Comparison of ENCODE assay signal across 9 cellular contexts in the genomic region with DNA sequence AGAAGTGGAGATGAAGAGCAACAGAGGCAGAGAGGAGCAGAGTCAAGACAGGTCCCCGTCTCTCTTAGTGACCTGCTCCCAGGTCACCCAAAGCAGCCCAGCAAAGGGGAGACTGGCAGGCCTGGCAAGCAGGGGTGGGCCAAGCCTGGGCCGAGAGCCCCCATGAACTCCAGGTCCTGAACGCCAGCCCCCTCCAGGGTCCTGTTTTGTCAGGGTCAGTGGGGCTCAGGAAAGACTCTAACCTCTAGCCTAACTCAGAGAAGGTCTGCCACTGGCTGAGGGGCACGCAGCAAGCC. TPM values are rescaled to one million over a fixed set of nuclear protein-coding genes. Genes with fewer than 3 reads are reported as not detected.
DNase-seq lines count a peak whose midpoint lies in the region; ATAC-seq and TF ChIP-seq lines count a peak whose summit lies in the region.
"Had no signal": no experiment of that assay in that cellular context is flagged by ENCODE, and none has a peak within 500 bp of the region (broad histone marks: within the 10 kb centered on the region; RNA-seq: fewer than 3 reads in every experiment).

No MANE protein-coding gene starts in this region.

- DNase-seq in activated CD4-positive, alpha-beta T cell treated with anti-CD3 and anti-CD28 coated beads, Interleukin-2, amount 10 ng/mL, durations not matched to agents 24 days and 14 days = no peak
- no peak for DNase-seq in activated CD4-positive, alpha-beta T cell treated with anti-CD3 and anti-CD28 coated beads for 4 hours
- DNase-seq in kidney epithelial cell (ENCODE audit: low read depth) (no peak), substantia nigra (lab: John Stamatoyannopoulos, UW) (no peak), NCI-H69 (lab: John Stamatoyannopoulos, UW) (no peak), GM19238 (ENCODE audit: insufficient read length, low spot score) (no peak)
- DNase-seq: NCI-H1930 had no signal

- intact Hi-C loops in activated CD4-positive, alpha-beta T cell treated with anti-CD3 and anti-CD28 coated beads, Interleukin-2, amount 10 ng/mL, durations not matched to agents 24 days and 14 days (cut with micrococcal nuclease) = no loop called here

- H3K27ac Mint-ChIP-seq in activated CD4-positive, alpha-beta T cell treated with anti-CD3 and anti-CD28 coated beads, Interleukin-2, amount 10 ng/mL, durations not matched to agents 24 days and 14 days = peak overlapping the region; percentile 86
- no peak overlapping the region for H3K27ac Mint-ChIP-seq in activated naive CD8-positive, alpha-beta T cell

- no peaks in the 10 kb centered on the region for H3K27me3 ChIP-seq in kidney epithelial cell (ENCODE audit: control insufficient read depth, insufficient read depth, low read length)

- H3K4me3 Mint-ChIP-seq in activated CD4-positive, alpha-beta T cell treated with anti-CD3 and anti-CD28 coated beads, Interleukin-2, amount 10 ng/mL, durations not matched to agents 24 days and 14 days = peak overlapping the region; percentile 92
- peak overlapping the region; percentile 86 for H3K4me3 Mint-ChIP-seq in activated naive CD8-positive, alpha-beta T cell

- peaks cover 36% of the 10 kb centered on the region for H3K4me1 Mint-ChIP-seq in activated CD4-positive, alpha-beta T cell treated with anti-CD3 and anti-CD28 coated beads, Interleukin-2, amount 10 ng/mL, durations not matched to agents 24 days and 14 days
- H3K4me1 Mint-ChIP-seq in activated naive CD8-positive, alpha-beta T cell (ENCODE audit: low read depth) = peaks cover 22% of the 10 kb centered on the region

- peak overlapping the region; percentile 48 for H3K4me3 ChIP-seq in kidney epithelial cell (ENCODE audit: low read depth, low read length)

- peaks cover 29% of the 10 kb centered on the region for H3K36me3 Mint-ChIP-seq in activated CD4-positive, alpha-beta T cell treated with anti-CD3 and anti-CD28 coated beads, Interleukin-2, amount 10 ng/mL, durations not matched to agents 24 days and 14 days (ENCODE audit: low read depth)
- H3K36me3 Mint-ChIP-seq in activated naive CD8-positive, alpha-beta T cell = no peaks in the 10 kb centered on the region

- no peak for TF ChIP-seq CTCF in kidney epithelial cell (IDR thresholded peaks at IDR 0.05; ENCODE audit: insufficient read depth, low read length, poor library complexity, severe bottlenecking)

- ATAC-seq in HG03469 (IDR thresholded peaks at IDR 0.05; ENCODE audit: unreplicated experiment) = no peak

- no peaks in the 10 kb centered on the region for H3K9me3 Mint-ChIP-seq in activated CD4-positive, alpha-beta T cell treated with anti-CD3 and anti-CD28 coated beads, Interleukin-2, amount 10 ng/mL, durations not matched to agents 24 days and 14 days
- H3K9me3 Mint-ChIP-seq in activated naive CD8-positive, alpha-beta T cell (ENCODE audit: low read depth) = no peaks in the 10 kb centered on the region

- H3K36me3 ChIP-seq in kidney epithelial cell (ENCODE audit: control insufficient read depth, insufficient read depth, low read length) = no peaks in the 10 kb centered on the region

- H3K27ac ChIP-seq in substantia nigra (ENCODE audit: low read depth, low read length, poor library complexity, severe bottlenecking) = peak overlapping the region; percentile 82

- no peaks in the 10 kb centered on the region for H3K27me3 Mint-ChIP-seq in activated CD4-positive, alpha-beta T cell treated with anti-CD3 and anti-CD28 coated beads, Interleukin-2, amount 10 ng/mL, durations not matched to agents 24 days and 14 days
- no peaks in the 10 kb centered on the region for H3K27me3 Mint-ChIP-seq in activated naive CD8-positive, alpha-beta T cell

RNA-seq across cellular contexts. Expression of gene NECAB3, which starts 1.2 kb away (rescaled TPM):
- 29.0 and 30.0 TPM in 2 replicates for total RNA-seq in activated CD4-positive, alpha-beta T cell treated with anti-CD3 and anti-CD28 coated beads, Interleukin-2, amount 10 ng/mL, durations not matched to agents 24 days and 14 days
- 17.5 and 20.6 TPM in 2 replicates for total RNA-seq in kidney epithelial cell

RNA-seq across cellular contexts. Expression of gene ACTL10, which starts 6.3 kb away (rescaled TPM):
- total RNA-seq in activated CD4-positive, alpha-beta T cell treated with anti-CD3 and anti-CD28 coated beads, Interleukin-2, amount 10 ng/mL, durations not matched to agents 24 days and 14 days = 3.7 TPM in 2 replicates
- 3.1 and 3.6 TPM in 2 replicates for total RNA-seq in kidney epithelial cell

RNA-seq across cellular contexts. Expression of gene C20orf144, which starts 10.9 kb away (rescaled TPM):
- 0.16 and 0.26 TPM in 2 replicates for total RNA-seq in activated CD4-positive, alpha-beta T cell treated with anti-CD3 and anti-CD28 coated beads, Interleukin-2, amount 10 ng/mL, durations not matched to agents 24 days and 14 days
- total RNA-seq in kidney epithelial cell = not detected in 2 replicates

RNA-seq across cellular contexts. Expression of gene E2F1, which starts 13.1 kb away (rescaled TPM):
- total RNA-seq in activated CD4-positive, alpha-beta T cell treated with anti-CD3 and anti-CD28 coated beads, Interleukin-2, amount 10 ng/mL, durations not matched to agents 24 days and 14 days = 77.2 and 78.3 TPM in 2 replicates
- 3.2 and 4.1 TPM in 2 replicates for total RNA-seq in kidney epithelial cell

RNA-seq across cellular contexts. Expression of gene PXMP4, which starts 47.0 kb away (rescaled TPM):
- 5.4 and 5.5 TPM in 2 replicates for total RNA-seq in activated CD4-positive, alpha-beta T cell treated with anti-CD3 and anti-CD28 coated beads, Interleukin-2, amount 10 ng/mL, durations not matched to agents 24 days and 14 days
- 3.9 and 8.1 TPM in 2 replicates for total RNA-seq in kidney epithelial cell
